Comparison of ENCODE assay signal across 1 cellular context in the genomic region with DNA sequence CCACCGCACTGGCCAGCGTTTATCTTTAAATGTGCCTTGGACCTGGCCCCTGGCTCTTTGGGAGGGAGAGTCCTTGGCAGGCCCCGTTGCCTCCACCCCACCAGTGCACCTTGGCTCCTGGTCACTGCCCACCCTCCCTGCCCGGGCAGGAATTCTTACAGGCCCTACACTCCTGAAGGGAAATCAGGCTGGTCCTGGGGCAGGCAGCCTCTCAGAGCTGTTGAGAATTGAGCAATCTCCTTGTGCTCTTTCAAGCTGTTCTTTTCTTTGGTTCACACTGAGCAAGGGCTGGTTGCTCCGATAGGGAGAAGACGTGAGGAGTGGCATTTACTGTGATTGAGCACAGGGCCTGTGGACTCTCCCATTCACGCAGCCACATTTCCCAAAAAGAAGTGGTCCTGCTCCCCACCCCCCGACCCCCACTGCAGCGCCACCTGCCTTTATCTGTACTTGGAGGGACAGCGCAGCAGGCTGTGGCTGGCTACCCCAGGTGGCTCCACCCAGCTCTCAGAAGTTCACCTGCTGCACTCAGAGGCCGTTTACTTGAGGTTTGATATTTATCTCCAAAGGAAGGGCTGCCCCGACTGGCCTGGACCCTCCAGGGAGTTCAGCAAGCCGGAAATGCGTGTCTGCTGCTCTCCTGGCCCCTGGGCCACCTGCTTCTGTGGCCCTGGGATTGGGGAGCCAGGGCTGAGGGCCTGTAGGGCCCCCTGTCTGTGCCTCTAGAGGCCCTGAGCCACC.
TF ChIP-seq lines count a peak whose summit lies in the region.

No MANE protein-coding gene starts in this region.

TF ChIP-seq in SK-N-SH, 30 proteins besides CTCF, POLR2A, EP300 and RAD21 (continued from another document):
- TF ChIP-seq, protein P1, sequence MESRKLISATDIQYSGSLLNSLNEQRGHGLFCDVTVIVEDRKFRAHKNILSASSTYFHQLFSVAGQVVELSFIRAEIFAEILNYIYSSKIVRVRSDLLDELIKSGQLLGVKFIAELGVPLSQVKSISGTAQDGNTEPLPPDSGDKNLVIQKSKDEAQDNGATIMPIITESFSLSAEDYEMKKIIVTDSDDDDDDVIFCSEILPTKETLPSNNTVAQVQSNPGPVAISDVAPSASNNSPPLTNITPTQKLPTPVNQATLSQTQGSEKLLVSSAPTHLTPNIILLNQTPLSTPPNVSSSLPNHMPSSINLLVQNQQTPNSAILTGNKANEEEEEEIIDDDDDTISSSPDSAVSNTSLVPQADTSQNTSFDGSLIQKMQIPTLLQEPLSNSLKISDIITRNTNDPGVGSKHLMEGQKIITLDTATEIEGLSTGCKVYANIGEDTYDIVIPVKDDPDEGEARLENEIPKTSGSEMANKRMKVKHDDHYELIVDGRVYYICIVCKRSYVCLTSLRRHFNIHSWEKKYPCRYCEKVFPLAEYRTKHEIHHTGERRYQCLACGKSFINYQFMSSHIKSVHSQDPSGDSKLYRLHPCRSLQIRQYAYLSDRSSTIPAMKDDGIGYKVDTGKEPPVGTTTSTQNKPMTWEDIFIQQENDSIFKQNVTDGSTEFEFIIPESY (IDR thresholded peaks at IDR 0.05; ENCODE audit: borderline replicate concordance, low read depth) = no peak
- TF ChIP-seq FOXM1 (IDR thresholded peaks at IDR 0.05; ENCODE audit: low read depth) = no peak
- TF ChIP-seq, protein P2, sequence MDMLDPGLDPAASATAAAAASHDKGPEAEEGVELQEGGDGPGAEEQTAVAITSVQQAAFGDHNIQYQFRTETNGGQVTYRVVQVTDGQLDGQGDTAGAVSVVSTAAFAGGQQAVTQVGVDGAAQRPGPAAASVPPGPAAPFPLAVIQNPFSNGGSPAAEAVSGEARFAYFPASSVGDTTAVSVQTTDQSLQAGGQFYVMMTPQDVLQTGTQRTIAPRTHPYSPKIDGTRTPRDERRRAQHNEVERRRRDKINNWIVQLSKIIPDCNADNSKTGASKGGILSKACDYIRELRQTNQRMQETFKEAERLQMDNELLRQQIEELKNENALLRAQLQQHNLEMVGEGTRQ (IDR thresholded peaks at IDR 0.05; ENCODE audit: borderline replicate concordance, low read depth, low read length) = no peak
- TF ChIP-seq, protein P3, sequence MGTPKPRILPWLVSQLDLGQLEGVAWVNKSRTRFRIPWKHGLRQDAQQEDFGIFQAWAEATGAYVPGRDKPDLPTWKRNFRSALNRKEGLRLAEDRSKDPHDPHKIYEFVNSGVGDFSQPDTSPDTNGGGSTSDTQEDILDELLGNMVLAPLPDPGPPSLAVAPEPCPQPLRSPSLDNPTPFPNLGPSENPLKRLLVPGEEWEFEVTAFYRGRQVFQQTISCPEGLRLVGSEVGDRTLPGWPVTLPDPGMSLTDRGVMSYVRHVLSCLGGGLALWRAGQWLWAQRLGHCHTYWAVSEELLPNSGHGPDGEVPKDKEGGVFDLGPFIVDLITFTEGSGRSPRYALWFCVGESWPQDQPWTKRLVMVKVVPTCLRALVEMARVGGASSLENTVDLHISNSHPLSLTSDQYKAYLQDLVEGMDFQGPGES (IDR thresholded peaks at IDR 0.05; ENCODE audit: low read depth, low read length) = no peak
- no peak for TF ChIP-seq NFIC (IDR thresholded peaks at IDR 0.05; ENCODE audit: borderline replicate concordance)
- no peak for TF ChIP-seq YY1 (IDR thresholded peaks at IDR 0.05; ENCODE audit: low read depth)
